ENCODE assay signal across 27 cellular contexts in the genomic region with DNA sequence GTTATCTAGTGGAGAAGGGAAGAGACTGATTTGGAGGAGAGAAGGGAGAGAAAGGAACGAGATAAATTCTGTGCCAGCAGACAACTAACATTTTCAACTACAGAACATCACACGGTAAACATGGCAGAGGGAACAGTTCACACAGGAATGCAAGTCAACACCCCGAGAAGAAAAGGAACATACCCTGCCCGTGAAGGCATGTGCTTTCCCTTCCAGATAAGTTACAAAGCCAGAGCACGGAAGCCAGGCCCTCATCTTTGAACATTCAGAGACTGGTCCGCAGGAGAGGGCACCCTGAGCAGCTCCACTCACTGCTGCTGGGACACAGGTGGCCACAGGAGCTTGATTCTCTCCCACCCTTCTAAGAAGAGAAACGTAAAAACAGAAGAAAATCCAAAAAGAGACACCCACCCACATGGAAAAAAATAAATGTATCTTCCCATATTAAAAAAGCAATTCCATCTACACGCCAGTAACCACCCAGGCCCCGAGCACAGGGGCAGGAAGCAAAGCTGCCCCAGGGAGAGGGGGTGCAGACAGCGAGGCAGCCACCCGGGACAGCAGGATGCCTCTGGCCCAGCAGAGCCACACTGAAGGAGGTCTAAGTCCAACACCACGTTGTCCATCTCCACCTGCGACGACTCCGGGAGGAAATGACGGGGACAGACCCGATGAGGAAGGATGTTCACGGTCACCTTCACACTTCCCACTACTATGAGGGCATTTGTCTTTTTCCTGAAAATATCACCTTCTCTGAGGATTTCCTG. TPM values are rescaled to one million over a fixed set of nuclear protein-coding genes. Genes with fewer than 3 reads are reported as not detected.
A peak's percentile ranks its signal among the peaks of the same experiment; 100 is the strongest.
DNase-seq lines count a peak whose midpoint lies in the region; ATAC-seq, FAIRE-seq and TF ChIP-seq lines count a peak whose summit lies in the region.
"Had no signal": no experiment of that assay in that cellular context is flagged by ENCODE, and none has a peak within 500 bp of the region (broad histone marks: within the 10 kb centered on the region; RNA-seq: fewer than 3 reads in every experiment).

No MANE protein-coding gene starts in this region.

- dilution Hi-C loops in IMR-90 (cut with HindIII; ENCODE audit: low sequenced_read_pairs, unreplicated experiment), result no loop called here

- DNase-seq in activated CD4-positive, alpha-beta T cell treated with anti-CD3 and anti-CD28 coated beads, Interleukin-2, amount 10 ng/mL, durations not matched to agents 7 days and 5 days, result no peak
- DNase-seq in activated CD4-positive, alpha-beta T cell treated with anti-CD3 and anti-CD28 coated beads for 1 hour, result no peak
- DNase-seq in IMR-90 (no peak), left ventricle myocardium inferior (no peak), spleen (peak; percentile 54), HTR-8/SVneo (ENCODE audit: insufficient read length, low spot score) (no peak), nucleus accumbens (lab: John Stamatoyannopoulos, UW) (no peak)
- DNase-seq: activated CD8-positive, alpha-beta memory T cell treated with anti-CD3 and anti-CD28 coated beads for 24 hours; amygdala; cerebellar nuclear complex; DMS53; effector CD8-positive, alpha-beta T cell; NCI-H1417; NCI-H2171 treated with DMSO at 0.1 percent for 48 hours; NCI-H526 treated with DMSO at 0.1 percent for 48 hours; SHP77; sigmoid colon; stimulated activated naive CD4-positive, alpha-beta T cell; T-cell had no signal

- peak overlapping the region; percentile 10 for H3K27ac Mint-ChIP-seq in activated CD4-positive, alpha-beta T cell treated with anti-CD3 and anti-CD28 coated beads, Interleukin-2, amount 10 ng/mL, durations not matched to agents 7 days and 5 days
- H3K27ac Mint-ChIP-seq: activated T-helper 2 cell treated with anti-CD3 and anti-CD28 coated beads, Interferon-gamma antibody, Interleukin-2, Interleukin-4, amounts not matched to agents 10 μg/mL and 5 μg/mL and 100 μg/mL, durations not matched to agents 14 hours and 24 hours and 36 hours; CD14-positive monocyte; WTC11 had no signal

- CTCF ChIA-PET in activated CD4-positive, alpha-beta T cell treated with anti-CD3 and anti-CD28 coated beads, Interleukin-2, amount 10 ng/mL, durations not matched to agents 7 days and 5 days (lab: Charles Lee), result interaction anchor here (1.2 to 1.8 kb wide), 2 partner anchors 11 to 12 kb away, joined by 3 to 5 read pairs; no protein-coding TSS in a partner anchor
- CTCF ChIA-PET in IMR-90 (lab: Yijun Ruan, JAX), result no interaction called here

- no peak for FAIRE-seq in HTR-8/SVneo (lab: Jason Lieb, UNC)
- FAIRE-seq: A549, GM12891, H1 had no signal

- H2BK120ac ChIP-seq in IMR-90 (ENCODE audit: low read depth, low read length), result no peak overlapping the region

- peak overlapping the region; percentile 8; the same call in 1 of the 2 replicates for H3K27ac ChIP-seq in IMR-90 (ENCODE audit: insufficient read depth, low read length)
- peak overlapping the region; percentile 84 for H3K27ac ChIP-seq in left ventricle myocardium inferior (replicated peaks)
- no peak overlapping the region for H3K27ac ChIP-seq in spleen
- H3K27ac ChIP-seq: A549 had no signal

- TF ChIP-seq CTCF in IMR-90 (conservative IDR thresholded peaks at IDR 0.05; ENCODE audit: low read depth, low read length), result no peak
- no peak for TF ChIP-seq CTCF in left ventricle myocardium inferior (IDR thresholded peaks at IDR 0.05; ENCODE audit: borderline replicate concordance)
- no peak for TF ChIP-seq CTCF in spleen (IDR thresholded peaks at IDR 0.05 in 8 of 11, conservative IDR thresholded peaks at IDR 0.05 in 3 of 11)

- no peak overlapping the region for H3K4ac ChIP-seq in IMR-90 (ENCODE audit: low read depth, low read length)

- 93% methylated on average over 6 of the region's 18 CpGs; no CpG with 5 or more reads in 1 of the 2 experiments for WGBS in IMR-90 (ENCODE audit: extremely low coverage in 2 of 2, insufficient read length in 1 of 2), 2 experiments
- 72 to 80% (median 78%) methylated on average over 18 of the region's 18 CpGs for WGBS in spleen, 5 donors

- H2AK9ac ChIP-seq in IMR-90 (replicated peaks; ENCODE audit: low read depth, low read length, poor library complexity), result no peak overlapping the region

- no peak overlapping the region for H2BK20ac ChIP-seq in IMR-90 (ENCODE audit: low read depth, low read length)

- H3K27me3 Mint-ChIP-seq in activated CD4-positive, alpha-beta T cell treated with anti-CD3 and anti-CD28 coated beads, Interleukin-2, amount 10 ng/mL, durations not matched to agents 7 days and 5 days, result no peaks in the 10 kb centered on the region
- H3K27me3 Mint-ChIP-seq: T-cell had no signal

- H3K9me3 Mint-ChIP-seq in activated CD4-positive, alpha-beta T cell treated with anti-CD3 and anti-CD28 coated beads, Interleukin-2, amount 10 ng/mL, durations not matched to agents 7 days and 5 days, result no peaks in the 10 kb centered on the region
- H3K9me3 Mint-ChIP-seq: activated T-helper 2 cell treated with anti-CD3 and anti-CD28 coated beads, Interferon-gamma antibody, Interleukin-2, Interleukin-4, amounts not matched to agents 10 μg/mL and 5 μg/mL and 100 μg/mL, durations not matched to agents 14 hours and 24 hours and 36 hours; CD14-positive monocyte; T-cell; WTC11 had no signal

- H3K4me1 Mint-ChIP-seq in activated CD4-positive, alpha-beta T cell treated with anti-CD3 and anti-CD28 coated beads, Interleukin-2, amount 10 ng/mL, durations not matched to agents 7 days and 5 days, result peaks cover 54% of the 10 kb centered on the region

- no peak overlapping the region for H2AK5ac ChIP-seq in IMR-90 (ENCODE audit: low read depth, low read length)

- H4K8ac ChIP-seq in IMR-90 (ENCODE audit: low read depth in 2 of 2, low read length in 2 of 2), result no peak overlapping the region

- peaks cover 25% of the 10 kb centered on the region for H3K9me1 ChIP-seq in IMR-90 (ENCODE audit: insufficient read depth, low read length)

- no peak overlapping the region for H4K91ac ChIP-seq in IMR-90 (ENCODE audit: insufficient read depth, low read depth, low read length)

- POLR2A ChIA-PET in activated CD4-positive, alpha-beta T cell treated with anti-CD3 and anti-CD28 coated beads, Interleukin-2, amount 10 ng/mL, durations not matched to agents 7 days and 5 days (lab: Charles Lee), result no interaction called here
- POLR2A ChIA-PET in IMR-90 (lab: Charles Lee; ENCODE audit: unreplicated experiment), result no interaction called here

- no peak overlapping the region for H3K4me3 ChIP-seq in IMR-90 (ENCODE audit: insufficient read depth, low read depth, low read length)
- H3K4me3 ChIP-seq in left ventricle myocardium inferior, result no peak overlapping the region
- no peak overlapping the region for H3K4me3 ChIP-seq in spleen
- H3K4me3 ChIP-seq: A549, esophagus muscularis mucosa, sigmoid colon had no signal

- H3K9me3 ChIP-seq in IMR-90 (ENCODE audit: control insufficient read depth, insufficient read depth, low read length) (no peaks in the 10 kb centered on the region), left ventricle myocardium inferior (replicated peaks) (no peaks in the 10 kb centered on the region), spleen (no peaks in the 10 kb centered on the region)
- H3K9me3 ChIP-seq: A549, esophagus muscularis mucosa, sigmoid colon had no signal

- H3K4me1 ChIP-seq in IMR-90 (ENCODE audit: control insufficient read depth, insufficient read depth, low read length) (peaks cover 14% of the 10 kb centered on the region), left ventricle myocardium inferior (peaks cover 57% of the 10 kb centered on the region), spleen (peaks cover under 1 to 42% (median 18%) of the 10 kb centered on the region in 6 donors)
- H3K4me1 ChIP-seq: A549 had no signal

- H3K27me3 ChIP-seq in IMR-90 (ENCODE audit: control insufficient read depth, insufficient read depth, low read length), result no peaks in the 10 kb centered on the region
- no peaks in the 10 kb centered on the region for H3K27me3 ChIP-seq in left ventricle myocardium inferior (ENCODE audit: low read depth)
- H3K27me3 ChIP-seq in spleen (replicated peaks in 1 of 7), result no peaks in the 10 kb centered on the region
- H3K27me3 ChIP-seq: esophagus muscularis mucosa, sigmoid colon had no signal

- H3K18ac ChIP-seq in IMR-90 (ENCODE audit: low read depth, low read length), result no peak overlapping the region

- H2BK5ac ChIP-seq in IMR-90 (ENCODE audit: low read depth, low read length, poor library complexity, severe bottlenecking), result no peak overlapping the region

- no TSS peak for BruUV-seq in IMR-90 (replicated peaks; lab: Mats Ljungman, UMichigan)

- H2BK15ac ChIP-seq in IMR-90 (ENCODE audit: low read depth, low read length), result no peak overlapping the region

- H3K14ac ChIP-seq in IMR-90 (replicated peaks; ENCODE audit: low read depth, low read length), result no peak overlapping the region

- in situ Hi-C loops in IMR-90 (cut with MboI; ENCODE audit: low sequenced_read_pairs), result no loop called here

- H2AFZ ChIP-seq in IMR-90 (replicated peaks; ENCODE audit: low read length, poor library complexity), result no peak overlapping the region

- H3K23ac ChIP-seq in IMR-90 (ENCODE audit: low read depth, low read length), result no peak overlapping the region

- H4K5ac ChIP-seq in IMR-90 (ENCODE audit: low read depth, low read length), result no peak overlapping the region

- no peak overlapping the region for H3K4me3 Mint-ChIP-seq in activated CD4-positive, alpha-beta T cell treated with anti-CD3 and anti-CD28 coated beads, Interleukin-2, amount 10 ng/mL, durations not matched to agents 7 days and 5 days
- H3K4me3 Mint-ChIP-seq: CD14-positive monocyte, T-cell, WTC11 had no signal

- H3K36me3 Mint-ChIP-seq in activated CD4-positive, alpha-beta T cell treated with anti-CD3 and anti-CD28 coated beads, Interleukin-2, amount 10 ng/mL, durations not matched to agents 7 days and 5 days (ENCODE audit: low read depth), result peaks cover 75% of the 10 kb centered on the region

- H4K20me1 ChIP-seq in IMR-90 (ENCODE audit: insufficient read depth, low read length), result peaks cover 20% of the 10 kb centered on the region

- TF ChIP-seq POLR2A in IMR-90 (IDR thresholded peaks at IDR 0.05; ENCODE audit: low read depth, low read length) (no peak), spleen (IDR thresholded peaks at IDR 0.05) (no peak)

- TF ChIP-seq RAD21 in IMR-90 (IDR thresholded peaks at IDR 0.05; ENCODE audit: low read length), result no peak

- ATAC-seq in IMR-90 (ENCODE audit: low read depth) (no peak), HG02588 (IDR thresholded peaks at IDR 0.05; ENCODE audit: unreplicated experiment) (no peak)
- ATAC-seq: A549, T-cell, WTC11 had no signal

- no peak overlapping the region for H3K56ac ChIP-seq in IMR-90 (ENCODE audit: extremely low read depth, insufficient read depth, low read length)

- H3K79me1 ChIP-seq in IMR-90 (ENCODE audit: low read depth in 1 of 2, low read length in 2 of 2), result peaks cover 4 to 63% of the 10 kb centered on the region in 2 experiments; a peak in 3 of 4 replicates

- H3K4me2 ChIP-seq in IMR-90 (ENCODE audit: low read depth, low read length), result no peak overlapping the region
- H3K4me2 ChIP-seq: A549 had no signal

- H3K36me3 ChIP-seq in IMR-90 (ENCODE audit: control insufficient read depth, insufficient read depth, low read length) (peaks cover 59% of the 10 kb centered on the region), left ventricle myocardium inferior (peaks cover 57% of the 10 kb centered on the region), spleen (peaks cover 7 to 99% (median 58%) of the 10 kb centered on the region in 6 donors)

- intact Hi-C loops in IMR-90 (cut with micrococcal nuclease), result no loop called here
- intact Hi-C loops in left ventricle myocardium inferior (cut with micrococcal nuclease), result no loop called here
- intact Hi-C loops in spleen (cut with DNase I; ENCODE audit: low total_unique reads), result loop anchor here (5.0 kb wide), 1 partner anchor 299 kb away; no protein-coding TSS in a partner anchor

- H3K9ac ChIP-seq in IMR-90 (ENCODE audit: low read depth, low read length), result no peak overlapping the region

RNA-seq across cellular contexts. Expression of gene CYTH1, which starts 14.2 kb away (rescaled TPM):
- 100 to 1,000 TPM; 244 to 251 TPM for total RNA-seq in activated CD4-positive, alpha-beta T cell treated with anti-CD3 and anti-CD28 coated beads, Interleukin-2, amount 10 ng/mL, durations not matched to agents 7 days and 5 days
- total RNA-seq in IMR-90 (2012; rRNA removed) (7.9 and 8.3 TPM in 2 replicates), left ventricle myocardium inferior (28.9 TPM), spleen (100 to 1,000 TPM; 119 to 169 (median 138) TPM)
- polyA plus RNA-seq in IMR-90 (2012; rRNA removed) (10.1 and 12.4 TPM in 2 replicates), spleen (100 to 1,000 TPM in 1 of 3 donors, 10 to 100 TPM in 2; 66.9 to 102 (median 79.4) TPM)
- polyA plus RNA-seq in IMR-90 (2012; cell fraction: cytosol; rRNA removed), result 6.2 and 9.0 TPM in 2 replicates
- polyA plus RNA-seq in IMR-90 (2012; cell fraction: nucleus; rRNA removed; ENCODE audit: low replicate concordance), result 46.8 and 57.8 TPM in 2 replicates

RNA-seq across cellular contexts. Expression of gene USP36, which starts 44.3 kb away (rescaled TPM):
- total RNA-seq in activated CD4-positive, alpha-beta T cell treated with anti-CD3 and anti-CD28 coated beads, Interleukin-2, amount 10 ng/mL, durations not matched to agents 7 days and 5 days, result 10 to 100 TPM; 79.0 to 92.9 TPM
- total RNA-seq in IMR-90 (2012; rRNA removed) (28.3 and 30.6 TPM in 2 replicates), left ventricle myocardium inferior (19.4 TPM), spleen (10 to 100 TPM; 38.0 to 95.0 (median 60.1) TPM)
- polyA plus RNA-seq in IMR-90 (2012; rRNA removed) (38.3 and 39.7 TPM in 2 replicates), spleen (10 to 100 TPM; 13.4 to 26.1 (median 25.0) TPM)
- polyA plus RNA-seq in IMR-90 (2012; cell fraction: cytosol; rRNA removed), result 21.7 and 22.5 TPM in 2 replicates
- 135 and 196 TPM in 2 replicates for polyA plus RNA-seq in IMR-90 (2012; cell fraction: nucleus; rRNA removed; ENCODE audit: low replicate concordance)

Comparison
In these comparisons a context has a peak if more than half of its experiments do, and no peak if none do; other contexts are left out.
1. H3K27ac ChIP-seq: peak in IMR-90 (single experiment) and left ventricle myocardium inferior (single experiment); none in spleen (0 of 8).